In genomic region chr1:184805667-184806295, GRCh38 we compare ENCODE assay signal across 8 cellular contexts. TPM values are rescaled to one million over a fixed set of nuclear protein-coding genes. Genes with fewer than 3 reads are reported as not detected.
DNase-seq lines count a peak whose midpoint lies in the region; ATAC-seq and TF ChIP-seq lines count a peak whose summit lies in the region.

No MANE protein-coding gene starts in this region.

- H3K4me3 Mint-ChIP-seq in activated naive CD8-positive, alpha-beta T cell = no peak overlapping the region

- H3K4me1 Mint-ChIP-seq in activated naive CD8-positive, alpha-beta T cell (ENCODE audit: low read depth) = peaks cover 2% of the 10 kb centered on the region

- no peaks in the 10 kb centered on the region for H3K4me1 ChIP-seq in upper lobe of right lung

- no peaks in the 10 kb centered on the region for H3K9me3 Mint-ChIP-seq in activated naive CD8-positive, alpha-beta T cell (ENCODE audit: low read depth)

- ATAC-seq in HG02588 (IDR thresholded peaks at IDR 0.05; ENCODE audit: unreplicated experiment) = peak; percentile 92
- ATAC-seq in Right ventricle myocardium superior (ENCODE audit: poor library complexity) = peak; percentile 97
- ATAC-seq in upper lobe of right lung = peak; percentile 99

- H3K4me3 ChIP-seq in upper lobe of right lung = no peak overlapping the region

- TF ChIP-seq CTCF in GM10266 (IDR thresholded peaks at IDR 0.05; ENCODE audit: control insufficient read depth, insufficient read depth, low read depth, missing control alignments) = peak; percentile 98
- peak; percentile 91 for TF ChIP-seq CTCF in upper lobe of right lung (IDR thresholded peaks at IDR 0.05)

- H3K27me3 ChIP-seq in upper lobe of right lung = no peaks in the 10 kb centered on the region

- peak overlapping the region; percentile 46 for H3K27ac Mint-ChIP-seq in activated naive CD8-positive, alpha-beta T cell

- intact Hi-C loops in Right ventricle myocardium superior (cut with DNase I) (loop anchor here (1.0 kb wide), 1 partner anchor 177 kb away; no protein-coding TSS in a partner anchor), posterior cingulate gyrus (cut with DNase I) (loop anchor here (1.0 kb wide), 2 partner anchors 177 to 365 kb away; no protein-coding TSS in a partner anchor), upper lobe of right lung (cut with DNase I) (loop anchor here (5.0 kb wide), 1 partner anchor 172 kb away; no protein-coding TSS in a partner anchor)

- no peak overlapping the region for H3K27ac ChIP-seq in upper lobe of right lung

- peak; percentile 77 for DNase-seq in GM10266 (ENCODE audit: extremely low spot score)
- peak; percentile 91 for DNase-seq in NCI-H1092 treated with DMSO at 0.1 percent for 48 hours (lab: John Stamatoyannopoulos, UW)
- DNase-seq in SKM-1 (lab: John Stamatoyannopoulos, UW; ENCODE audit: unreplicated experiment) = peak; percentile 93
- peak; percentile 92 for DNase-seq in Right ventricle myocardium superior
- peak; percentile 70 to 98 (median 92) for DNase-seq in posterior cingulate gyrus
- DNase-seq in upper lobe of right lung = peak; percentile 91

- H3K36me3 ChIP-seq in upper lobe of right lung = peaks cover 4% of the 10 kb centered on the region

- H3K36me3 Mint-ChIP-seq in activated naive CD8-positive, alpha-beta T cell = no peaks in the 10 kb centered on the region

- peaks cover 2% of the 10 kb centered on the region for H3K27me3 Mint-ChIP-seq in activated naive CD8-positive, alpha-beta T cell

- H3K9me3 ChIP-seq in upper lobe of right lung = no peaks in the 10 kb centered on the region

RNA-seq across cellular contexts. Expression of gene EDEM3, which starts 51.1 kb away (rescaled TPM):
- total RNA-seq in Right ventricle myocardium superior (17.8 TPM), upper lobe of right lung (43.6 TPM)
